6 cellular contexts compared by ENCODE assay signal in the genomic region with DNA sequence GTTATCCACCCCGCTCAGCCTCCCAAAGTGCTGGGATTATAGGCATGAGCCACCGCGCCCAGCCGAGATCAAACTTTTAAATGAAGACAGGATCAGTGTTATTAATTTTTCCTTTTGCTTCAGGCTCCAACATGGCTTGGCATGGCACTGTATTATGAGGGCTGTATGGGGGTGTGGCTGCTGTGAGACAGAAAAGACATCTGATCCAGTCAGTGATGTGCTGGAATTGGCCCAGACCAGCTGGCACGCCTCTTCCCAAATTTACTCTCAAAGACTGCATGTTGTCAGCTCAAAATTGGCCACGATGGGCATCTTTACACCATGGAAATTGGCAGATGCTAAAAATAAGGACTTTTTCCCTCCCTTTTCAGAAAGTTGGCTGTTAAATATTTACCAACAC. TPM values are rescaled to one million over a fixed set of nuclear protein-coding genes. Genes with fewer than 3 reads are reported as not detected.
"Had no signal": no experiment of that assay in that cellular context is flagged by ENCODE, and none has a peak within 500 bp of the region (broad histone marks: within the 10 kb centered on the region; RNA-seq: fewer than 3 reads in every experiment).

No MANE protein-coding gene starts in this region.

- H2AFZ ChIP-seq: GM23338 had no signal

- DNase-seq: H9, HCEC 1CT, HFFc6, IMR-90 had no signal

- H3K4me3 ChIP-seq: GM23338, K562 had no signal

- ATAC-seq: GM23338, K562 had no signal

- H3K4me2 ChIP-seq: GM23338 had no signal

RNA-seq across cellular contexts. Expression of a gene that starts 12.1 kb away (rescaled TPM):
- polyA plus RNA-seq: K562 had no signal

RNA-seq across cellular contexts. Expression of a gene that starts 44.1 kb away (rescaled TPM):
- total RNA-seq: HFFc6, IMR-90, K562 had no signal
- polyA plus RNA-seq: IMR-90, K562 had no signal
